8 cellular contexts compared by ENCODE assay signal in the genomic region with DNA sequence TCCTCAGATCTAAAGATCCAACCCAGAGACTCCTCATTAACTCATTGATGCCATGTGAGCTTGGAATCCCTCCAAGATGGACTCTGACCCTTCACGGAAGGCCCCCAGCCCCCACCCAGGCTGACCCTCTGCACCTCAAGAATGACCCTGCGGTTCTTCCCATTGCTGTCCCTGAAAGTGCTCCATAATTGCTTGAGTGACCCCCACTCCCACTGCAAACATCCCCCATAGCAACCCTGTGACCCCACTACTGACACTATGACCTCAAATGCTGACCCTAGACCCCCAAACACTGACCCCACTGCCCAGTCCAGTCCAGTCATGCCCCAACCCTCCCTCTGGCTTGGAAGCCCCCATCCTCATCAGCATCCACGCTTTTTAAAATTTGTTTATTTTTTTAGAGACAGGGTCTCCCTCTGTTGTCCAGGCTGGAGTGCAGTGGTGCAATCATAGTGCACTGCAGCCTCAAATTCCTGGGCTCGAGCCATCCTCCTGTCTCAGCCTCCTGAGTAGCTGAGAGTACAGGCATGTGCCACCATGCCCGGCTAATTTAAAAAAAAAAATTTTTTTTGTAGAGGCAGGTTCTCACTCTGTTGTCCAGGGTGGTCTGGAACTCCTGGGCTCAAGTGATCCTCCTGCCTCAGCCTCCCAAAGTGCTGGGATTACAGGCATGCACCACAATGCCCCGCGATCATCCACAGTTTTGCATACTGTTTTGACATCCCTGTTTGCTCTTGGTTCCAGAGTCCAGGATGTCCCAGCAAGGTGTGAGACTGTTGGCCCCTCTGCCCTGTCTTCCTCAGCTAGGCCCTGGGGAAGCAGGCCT. TPM values are rescaled to one million over a fixed set of nuclear protein-coding genes. Genes with fewer than 3 reads are reported as not detected.
A peak's percentile ranks its signal among the peaks of the same experiment; 100 is the strongest.
DNase-seq lines count a peak whose midpoint lies in the region; ATAC-seq and TF ChIP-seq lines count a peak whose summit lies in the region.

No MANE protein-coding gene starts in this region.

- H3K4me1 ChIP-seq in right lobe of liver: peaks cover 0 to 21% (median 6%) of the 10 kb centered on the region in 4 donors

- H3K27me3 ChIP-seq in right lobe of liver: peaks cover 0 to 6% of the 10 kb centered on the region in 2 donors

- TF ChIP-seq CTCF in right lobe of liver (IDR thresholded peaks at IDR 0.05): no peak

- no peak overlapping the region for H3K27ac Mint-ChIP-seq in activated CD4-positive, alpha-beta T cell treated with anti-CD3 and anti-CD28 coated beads, Interleukin-2, amount 10 ng/mL, durations not matched to agents 24 days and 14 days
- H3K27ac Mint-ChIP-seq in activated naive CD8-positive, alpha-beta T cell: peak overlapping the region; percentile 64

- H3K4me1 Mint-ChIP-seq in activated CD4-positive, alpha-beta T cell treated with anti-CD3 and anti-CD28 coated beads, Interleukin-2, amount 10 ng/mL, durations not matched to agents 24 days and 14 days: peaks cover 42% of the 10 kb centered on the region
- H3K4me1 Mint-ChIP-seq in activated naive CD8-positive, alpha-beta T cell (ENCODE audit: low read depth): peaks cover 43% of the 10 kb centered on the region

- WGBS in right lobe of liver (ENCODE audit: insufficient coverage, low coverage, low lambda C conversion rate, missing lambda C conversion rate): 38% methylated on average over 7 of the region's 7 CpGs

- H3K36me3 ChIP-seq in right lobe of liver: no peaks in the 10 kb centered on the region

- DNase-seq in activated CD4-positive, alpha-beta T cell treated with anti-CD3 and anti-CD28 coated beads, Interleukin-2, amount 10 ng/mL, durations not matched to agents 24 days and 14 days: no peak
- no peak for DNase-seq in activated CD4-positive, alpha-beta T cell treated with anti-CD3 and anti-CD28 coated beads, Interleukin-2, amount 50 U/mL, for 4 hours
- DNase-seq in right lobe of liver (peak in 1 of 3 donors; percentile 49), NOMO-1 treated with dmso at 0.1 percent for 144 hours (lab: John Stamatoyannopoulos, UW; ENCODE audit: unreplicated experiment) (no peak)

- intact Hi-C loops in activated CD4-positive, alpha-beta T cell treated with anti-CD3 and anti-CD28 coated beads, Interleukin-2, amount 10 ng/mL, durations not matched to agents 24 days and 14 days (cut with micrococcal nuclease): loop anchor here (5.0 kb wide), 1 partner anchor 50 kb away; a partner anchor contains a TSS
- intact Hi-C loops in right lobe of liver (cut with DNase I): loop anchor here in 1 of 2 donors (10.0 kb wide), 1 partner anchor 163 kb away; no protein-coding TSS in a partner anchor

- H3K27ac ChIP-seq in right lobe of liver: peak overlapping the region; percentile 47 to 87 (median 76)
- peak overlapping the region; percentile 78 for H3K27ac ChIP-seq in temporal lobe (ENCODE audit: low read depth, low read length)

- peak overlapping the region; percentile 69 for H3K4me3 Mint-ChIP-seq in activated CD4-positive, alpha-beta T cell treated with anti-CD3 and anti-CD28 coated beads, Interleukin-2, amount 10 ng/mL, durations not matched to agents 24 days and 14 days
- H3K4me3 Mint-ChIP-seq in activated naive CD8-positive, alpha-beta T cell: peak overlapping the region; percentile 72

- peak overlapping the region; percentile 31 to 53 (median 40) for H3K4me3 ChIP-seq in right lobe of liver

- peaks cover 14% of the 10 kb centered on the region for H3K36me3 Mint-ChIP-seq in activated CD4-positive, alpha-beta T cell treated with anti-CD3 and anti-CD28 coated beads, Interleukin-2, amount 10 ng/mL, durations not matched to agents 24 days and 14 days (ENCODE audit: low read depth)
- peaks cover 2% of the 10 kb centered on the region for H3K36me3 Mint-ChIP-seq in activated naive CD8-positive, alpha-beta T cell

- H3K9me3 Mint-ChIP-seq in activated CD4-positive, alpha-beta T cell treated with anti-CD3 and anti-CD28 coated beads, Interleukin-2, amount 10 ng/mL, durations not matched to agents 24 days and 14 days: no peaks in the 10 kb centered on the region
- H3K9me3 Mint-ChIP-seq in activated naive CD8-positive, alpha-beta T cell (ENCODE audit: low read depth): no peaks in the 10 kb centered on the region

- TF ChIP-seq POLR2A in right lobe of liver (IDR thresholded peaks at IDR 0.05): no peak

- H3K27me3 Mint-ChIP-seq in activated CD4-positive, alpha-beta T cell treated with anti-CD3 and anti-CD28 coated beads, Interleukin-2, amount 10 ng/mL, durations not matched to agents 24 days and 14 days: peaks cover 12% of the 10 kb centered on the region
- peaks cover 3% of the 10 kb centered on the region for H3K27me3 Mint-ChIP-seq in activated naive CD8-positive, alpha-beta T cell

- ATAC-seq in right lobe of liver: peak in 2 of 4 donors; percentile 2
- ATAC-seq in GM21619 (IDR thresholded peaks at IDR 0.05; ENCODE audit: unreplicated experiment): no peak
- no peak for ATAC-seq in HG03432 (IDR thresholded peaks at IDR 0.05; ENCODE audit: unreplicated experiment)

- no peaks in the 10 kb centered on the region for H3K9me3 ChIP-seq in right lobe of liver

RNA-seq across cellular contexts. Expression of a gene that starts 0.9 kb away (rescaled TPM):
- 2.1 and 2.4 TPM in 2 replicates for total RNA-seq in activated CD4-positive, alpha-beta T cell treated with anti-CD3 and anti-CD28 coated beads, Interleukin-2, amount 10 ng/mL, durations not matched to agents 24 days and 14 days
- 1 to 10 TPM; 1.1 to 3.7 (median 2.3) TPM for total RNA-seq in right lobe of liver
- total RNA-seq in temporal lobe: 1.2 TPM

RNA-seq across cellular contexts. Expression of a gene that starts 14.7 kb away (rescaled TPM):
- total RNA-seq in activated CD4-positive, alpha-beta T cell treated with anti-CD3 and anti-CD28 coated beads, Interleukin-2, amount 10 ng/mL, durations not matched to agents 24 days and 14 days: 153 and 155 TPM in 2 replicates
- total RNA-seq in right lobe of liver (10 to 100 TPM; 15.0 to 20.5 (median 17.2) TPM), temporal lobe (14.3 TPM)

RNA-seq across cellular contexts. Expression of a gene that starts 16.3 kb away (rescaled TPM):
- 118 and 121 TPM in 2 replicates for total RNA-seq in activated CD4-positive, alpha-beta T cell treated with anti-CD3 and anti-CD28 coated beads, Interleukin-2, amount 10 ng/mL, durations not matched to agents 24 days and 14 days
- total RNA-seq in right lobe of liver (10 to 100 TPM; 19.2 to 30.3 (median 26.4) TPM), temporal lobe (11.6 TPM)

RNA-seq across cellular contexts. Expression of a gene that starts 48.4 kb away (rescaled TPM):
- 66.2 and 73.5 TPM in 2 replicates for total RNA-seq in activated CD4-positive, alpha-beta T cell treated with anti-CD3 and anti-CD28 coated beads, Interleukin-2, amount 10 ng/mL, durations not matched to agents 24 days and 14 days
- 10 to 100 TPM; 18.2 to 41.5 (median 23.4) TPM for total RNA-seq in right lobe of liver
- 18.9 TPM for total RNA-seq in temporal lobe

RNA-seq across cellular contexts. Expression of a gene that starts 48.4 kb away (rescaled TPM):
- total RNA-seq in activated CD4-positive, alpha-beta T cell treated with anti-CD3 and anti-CD28 coated beads, Interleukin-2, amount 10 ng/mL, durations not matched to agents 24 days and 14 days: 161 TPM in 2 replicates
- total RNA-seq in right lobe of liver (10 to 100 TPM; 19.1 to 86.6 (median 23.8) TPM), temporal lobe (9.6 TPM)
